8 cellular contexts compared by ENCODE assay signal in genomic region chr18:46073474-46074331, GRCh38. TPM values are rescaled to one million over a fixed set of nuclear protein-coding genes. Genes with fewer than 3 reads are reported as not detected.
DNase-seq lines count a peak whose midpoint lies in the region; ATAC-seq, FAIRE-seq and TF ChIP-seq lines count a peak whose summit lies in the region.

No MANE protein-coding gene starts in this region.

- no peak overlapping the region for H3K4me3 ChIP-seq in DOHH2 (ENCODE audit: low read length)
- no peak overlapping the region for H3K4me3 ChIP-seq in foreskin fibroblast (ENCODE audit: low read depth in 1 of 2, low read length in 2 of 2)
- no peak overlapping the region for H3K4me3 ChIP-seq in osteoblast (ENCODE audit: insufficient read depth, low read length)

- H3K4me1 Mint-ChIP-seq in activated T-helper 1 cell treated with anti-CD3 and anti-CD28 coated beads, Interleukin-12 subunit alpha, Interleukin-12 subunit beta, Interleukin-2, Interleukin-4 antibody, amounts not matched to agents 30 ng/mL and 10 ng/mL and 1 ng/mL, durations not matched to agents 14 hours and 24 hours and 36 hours (ENCODE audit: low read depth), result peaks cover 42% of the 10 kb centered on the region

- H3K4me3 Mint-ChIP-seq in activated T-helper 1 cell treated with anti-CD3 and anti-CD28 coated beads, Interleukin-12 subunit alpha, Interleukin-12 subunit beta, Interleukin-2, Interleukin-4 antibody, amounts not matched to agents 30 ng/mL and 10 ng/mL and 1 ng/mL, durations not matched to agents 14 hours and 24 hours and 36 hours, result peak overlapping the region; percentile 32

- H4K20me1 ChIP-seq in DOHH2 (ENCODE audit: control insufficient read depth, insufficient read depth, low read depth, low read length), result no peaks in the 10 kb centered on the region
- no peaks in the 10 kb centered on the region for H4K20me1 ChIP-seq in osteoblast (ENCODE audit: insufficient read depth, low read length)

- H3K9me3 Mint-ChIP-seq in activated T-helper 1 cell treated with anti-CD3 and anti-CD28 coated beads, Interleukin-12 subunit alpha, Interleukin-12 subunit beta, Interleukin-2, Interleukin-4 antibody, amounts not matched to agents 30 ng/mL and 10 ng/mL and 1 ng/mL, durations not matched to agents 14 hours and 24 hours and 36 hours, result no peaks in the 10 kb centered on the region

- H3K27me3 Mint-ChIP-seq in activated T-helper 1 cell treated with anti-CD3 and anti-CD28 coated beads, Interleukin-12 subunit alpha, Interleukin-12 subunit beta, Interleukin-2, Interleukin-4 antibody, amounts not matched to agents 30 ng/mL and 10 ng/mL and 1 ng/mL, durations not matched to agents 14 hours and 24 hours and 36 hours (ENCODE audit: insufficient read depth), result peaks cover 3% of the 10 kb centered on the region

- H3K4me2 ChIP-seq in DOHH2 (ENCODE audit: low read length), result no peak overlapping the region
- H3K4me2 ChIP-seq in osteoblast (ENCODE audit: insufficient read depth, low read length), result no peak overlapping the region

- no peak for FAIRE-seq in HTR-8/SVneo (lab: Jason Lieb, UNC)

- H3K27me3 ChIP-seq in DOHH2 (ENCODE audit: control insufficient read depth, low read length), result peaks cover 19% of the 10 kb centered on the region
- H3K27me3 ChIP-seq in osteoblast (ENCODE audit: insufficient read depth, low read length), result no peaks in the 10 kb centered on the region

- no peaks in the 10 kb centered on the region for H3K9me2 ChIP-seq in DOHH2 (replicated peaks; ENCODE audit: control insufficient read depth, low read length)

- intact Hi-C loops in activated T-helper 1 cell treated with anti-CD3 and anti-CD28 coated beads, Interleukin-12 subunit alpha, Interleukin-12 subunit beta, Interleukin-2, Interleukin-4 antibody, amounts not matched to agents 30 ng/mL and 10 ng/mL and 1 ng/mL, durations not matched to agents 14 hours and 24 hours and 36 hours (cut with micrococcal nuclease), result loop anchor here (1.0 to 10.0 kb wide), 12 partner anchors 31 to 799 kb away; partner anchors contain the start of genes EPG5, HAUS1 and SLC14A1

- ATAC-seq in HG03196 (IDR thresholded peaks at IDR 0.05; ENCODE audit: unreplicated experiment), result no peak
- no peak for ATAC-seq in HG02973 (IDR thresholded peaks at IDR 0.05; ENCODE audit: unreplicated experiment)

- H3K79me2 ChIP-seq in DOHH2 (ENCODE audit: control insufficient read depth, low read length) (no peaks in the 10 kb centered on the region), osteoblast (ENCODE audit: insufficient read depth, low read length) (peaks cover 32% of the 10 kb centered on the region)

- H3F3A ChIP-seq in DOHH2 (ENCODE audit: control insufficient read depth, insufficient read depth), result peaks cover 17% of the 10 kb centered on the region

- no peak overlapping the region for H3K27ac ChIP-seq in DOHH2 (ENCODE audit: low read depth, low read length)
- no peak overlapping the region for H3K27ac ChIP-seq in osteoblast (ENCODE audit: low read depth, low read length)

- peaks cover 7% of the 10 kb centered on the region; the same call in 1 of the 2 replicates for H3K36me3 ChIP-seq in DOHH2 (ENCODE audit: control insufficient read depth, low read length)
- H3K36me3 ChIP-seq in osteoblast (ENCODE audit: insufficient read depth, low read length), result peaks cover 10% of the 10 kb centered on the region

- DNase-seq in HTR-8/SVneo (ENCODE audit: insufficient read length, low spot score) (peak; percentile 41), NOMO-1 treated with DMSO at 0.1 percent for 48 hours (lab: John Stamatoyannopoulos, UW; ENCODE audit: unreplicated experiment) (peak; percentile 76), foreskin fibroblast (peak; percentile 50 to 84), osteoblast (ENCODE audit: insufficient read length, low spot score, missing footprints) (peak; percentile 90)
- peak; percentile 47 for DNase-seq in activated T-helper 1 cell treated with anti-CD3 and anti-CD28 coated beads, Interleukin-12 subunit alpha, Interleukin-12 subunit beta, Interleukin-2, Interleukin-4 antibody, amounts not matched to agents 30 ng/mL and 10 ng/mL and 1 ng/mL, durations not matched to agents 14 hours and 24 hours and 36 hours (ENCODE audit: low spot score)

- peak overlapping the region; percentile 14 for H3K27ac Mint-ChIP-seq in activated T-helper 1 cell treated with anti-CD3 and anti-CD28 coated beads, Interleukin-12 subunit alpha, Interleukin-12 subunit beta, Interleukin-2, Interleukin-4 antibody, amounts not matched to agents 30 ng/mL and 10 ng/mL and 1 ng/mL, durations not matched to agents 14 hours and 24 hours and 36 hours

- H3K36me3 Mint-ChIP-seq in activated T-helper 1 cell treated with anti-CD3 and anti-CD28 coated beads, Interleukin-12 subunit alpha, Interleukin-12 subunit beta, Interleukin-2, Interleukin-4 antibody, amounts not matched to agents 30 ng/mL and 10 ng/mL and 1 ng/mL, durations not matched to agents 14 hours and 24 hours and 36 hours (ENCODE audit: low read depth), result peaks cover 9% of the 10 kb centered on the region

- H2AFZ ChIP-seq in osteoblast (ENCODE audit: low read length), result no peak overlapping the region

- H3K4me1 ChIP-seq in DOHH2 (ENCODE audit: control insufficient read depth, low read length) (peaks cover 14% of the 10 kb centered on the region), osteoblast (ENCODE audit: insufficient read depth, low read length) (peaks cover 23% of the 10 kb centered on the region)

- TF ChIP-seq CTCF in DOHH2 (IDR thresholded peaks at IDR 0.05; ENCODE audit: low read depth, low read length, poor library complexity, severe bottlenecking), result peak; percentile 55
- TF ChIP-seq CTCF in foreskin fibroblast (IDR thresholded peaks at IDR 0.05; ENCODE audit: low read depth, low read length), result peak; percentile 53
- peak; percentile 65 for TF ChIP-seq CTCF in osteoblast (IDR thresholded peaks at IDR 0.05; ENCODE audit: extremely low read depth, low read depth, low read length)

- no peaks in the 10 kb centered on the region for H3K9me3 ChIP-seq in DOHH2 (ENCODE audit: control insufficient read depth, insufficient read depth, low read length)
- H3K9me3 ChIP-seq in osteoblast (ENCODE audit: low read depth, low read length), result no peaks in the 10 kb centered on the region

RNA-seq across cellular contexts. Expression of gene PSTPIP2, which starts 1.6 kb away (rescaled TPM):
- total RNA-seq in activated T-helper 1 cell treated with anti-CD3 and anti-CD28 coated beads, Interleukin-12 subunit alpha, Interleukin-12 subunit beta, Interleukin-2, Interleukin-4 antibody, amounts not matched to agents 30 ng/mL and 10 ng/mL and 1 ng/mL, durations not matched to agents 14 hours and 24 hours and 36 hours, result 19.2 and 23.6 TPM in 2 replicates
- total RNA-seq in osteoblast, result 5.8 and 6.8 TPM in 2 replicates

RNA-seq across cellular contexts. Expression of gene ATP5F1A, which starts 24.4 kb away (rescaled TPM):
- total RNA-seq in activated T-helper 1 cell treated with anti-CD3 and anti-CD28 coated beads, Interleukin-12 subunit alpha, Interleukin-12 subunit beta, Interleukin-2, Interleukin-4 antibody, amounts not matched to agents 30 ng/mL and 10 ng/mL and 1 ng/mL, durations not matched to agents 14 hours and 24 hours and 36 hours, result 412 and 420 TPM in 2 replicates
- total RNA-seq in osteoblast, result 511 and 578 TPM in 2 replicates

RNA-seq across cellular contexts. Expression of gene HAUS1, which starts 30.5 kb away (rescaled TPM):
- 41.8 and 42.1 TPM in 2 replicates for total RNA-seq in activated T-helper 1 cell treated with anti-CD3 and anti-CD28 coated beads, Interleukin-12 subunit alpha, Interleukin-12 subunit beta, Interleukin-2, Interleukin-4 antibody, amounts not matched to agents 30 ng/mL and 10 ng/mL and 1 ng/mL, durations not matched to agents 14 hours and 24 hours and 36 hours
- total RNA-seq in osteoblast, result 31.8 and 40.9 TPM in 2 replicates
